ENCODE assay signal across 8 cellular contexts in genomic region chr15:33310481-33311311, GRCh38. TPM values are rescaled to one million over a fixed set of nuclear protein-coding genes. Genes with fewer than 3 reads are reported as not detected.
DNase-seq lines count a peak whose midpoint lies in the region; ATAC-seq, FAIRE-seq and TF ChIP-seq lines count a peak whose summit lies in the region.

Gene RYR3 (plus strand): TSS chr15:33310967. CDS start chr15:33311046, 79 bp downstream.

- no peaks in the 10 kb centered on the region for H3K79me2 ChIP-seq in astrocyte (ENCODE audit: insufficient read depth, low read length)

- H3K4me1 ChIP-seq in IMR-90 (ENCODE audit: control insufficient read depth, insufficient read depth, low read length) (no peaks in the 10 kb centered on the region), astrocyte (ENCODE audit: insufficient read depth, low read length) (no peaks in the 10 kb centered on the region)

- H3K9ac ChIP-seq in IMR-90 (ENCODE audit: low read depth, low read length) = no peak within 1 kb of the TSS
- H3K9ac ChIP-seq in astrocyte (ENCODE audit: low read length) = no peak within 1 kb of the TSS

- H2AK5ac ChIP-seq in IMR-90 (ENCODE audit: low read depth, low read length) = no peak within 1 kb of the TSS

- H3K4me3 ChIP-seq in IMR-90 (ENCODE audit: insufficient read depth, low read depth, low read length) = no peak within 1 kb of the TSS
- H3K4me3 ChIP-seq in astrocyte (ENCODE audit: insufficient read depth, low read depth, low read length) = peak within 1 kb of the TSS; percentile 37

- H3K27ac ChIP-seq in IMR-90 (ENCODE audit: insufficient read depth, low read length) (no peak within 1 kb of the TSS), astrocyte (ENCODE audit: low read depth, low read length) (no peak within 1 kb of the TSS)

- H3K4me3 Mint-ChIP-seq in astrocyte (ENCODE audit: unreplicated experiment) = peak within 1 kb of the TSS; percentile 86

- no peak for TF ChIP-seq POLR2A in IMR-90 (IDR thresholded peaks at IDR 0.05; ENCODE audit: low read depth, low read length)

- no peak within 1 kb of the TSS for H4K5ac ChIP-seq in IMR-90 (ENCODE audit: low read depth, low read length)

- H2BK15ac ChIP-seq in IMR-90 (ENCODE audit: low read depth, low read length) = no peak within 1 kb of the TSS

- H3K18ac ChIP-seq in IMR-90 (ENCODE audit: low read depth, low read length) = no peak within 1 kb of the TSS

- H4K20me1 ChIP-seq in IMR-90 (ENCODE audit: insufficient read depth, low read length) = no peaks in the 10 kb centered on the region
- H4K20me1 ChIP-seq in astrocyte (ENCODE audit: insufficient read depth, low read length) = no peaks in the 10 kb centered on the region

- H3K4me2 ChIP-seq in IMR-90 (ENCODE audit: low read depth, low read length) (no peak within 1 kb of the TSS), astrocyte (ENCODE audit: low read length) (peak within 1 kb of the TSS; percentile 81)

- no peak within 1 kb of the TSS for H3K23ac ChIP-seq in IMR-90 (ENCODE audit: low read depth, low read length)

- peaks cover 43% of the 10 kb centered on the region for H3K27me3 Mint-ChIP-seq in astrocyte (ENCODE audit: low read depth, unreplicated experiment)

- H4K8ac ChIP-seq in IMR-90 (ENCODE audit: low read depth in 2 of 2, low read length in 2 of 2) = no peak within 1 kb of the TSS

- TF ChIP-seq CTCF in IMR-90 (conservative IDR thresholded peaks at IDR 0.05; ENCODE audit: low read depth, low read length) = no peak
- TF ChIP-seq CTCF in astrocyte (IDR thresholded peaks at IDR 0.05; ENCODE audit: insufficient read depth, low read depth, low read length) = no peak

- H3K36me3 Mint-ChIP-seq in astrocyte (ENCODE audit: low read depth, unreplicated experiment) = no peaks in the 10 kb centered on the region

- H3K14ac ChIP-seq in IMR-90 (replicated peaks; ENCODE audit: low read depth, low read length) = no peak within 1 kb of the TSS

- peaks cover 6% of the 10 kb centered on the region for H3K4me1 Mint-ChIP-seq in astrocyte (ENCODE audit: low read depth, unreplicated experiment)

- no peaks in the 10 kb centered on the region for H3K9me1 ChIP-seq in IMR-90 (ENCODE audit: insufficient read depth, low read length)

- H3K56ac ChIP-seq in IMR-90 (ENCODE audit: extremely low read depth, insufficient read depth, low read length) = no peak within 1 kb of the TSS

- H3K79me1 ChIP-seq in IMR-90 (ENCODE audit: low read depth in 1 of 2, low read length in 2 of 2) = no peaks in the 10 kb centered on the region

- DNase-seq in IMR-90 (no peak), astrocyte (ENCODE audit: low read depth) (peak; percentile 45), islet precursor cell (peak; percentile 90), NCI-H226 (no peak), RCC 7860 (ENCODE audit: low spot score) (no peak)
- peak; percentile 4 for DNase-seq in stimulated activated naive CD8-positive, alpha-beta T cell treated with anti-CD3 and anti-CD28 coated beads, Interleukin-15, Interleukin-2, amounts not matched to agents 100 U/mL and 50 U/mL, for 24 hours

- 2% methylated on average over 45 of the region's 84 CpGs; no CpG with 5 or more reads in 1 of the 2 experiments for WGBS in IMR-90 (ENCODE audit: extremely low coverage in 2 of 2, insufficient read length in 1 of 2), 2 experiments

- POLR2A ChIA-PET in IMR-90 (lab: Charles Lee; ENCODE audit: unreplicated experiment) = no interaction called here

- H3K27ac Mint-ChIP-seq in astrocyte (ENCODE audit: unreplicated experiment) = peak within 1 kb of the TSS; percentile 14

- H3K4ac ChIP-seq in IMR-90 (ENCODE audit: low read depth, low read length) = no peak within 1 kb of the TSS

- in situ Hi-C loops in IMR-90 (cut with MboI; ENCODE audit: low sequenced_read_pairs) = no loop called here

- no peak within 1 kb of the TSS for H2BK5ac ChIP-seq in IMR-90 (ENCODE audit: low read depth, low read length, poor library complexity, severe bottlenecking)

- no peak within 1 kb of the TSS for H4K91ac ChIP-seq in IMR-90 (ENCODE audit: insufficient read depth, low read depth, low read length)

- TF ChIP-seq RAD21 in IMR-90 (IDR thresholded peaks at IDR 0.05; ENCODE audit: low read length) = no peak

- H2AK9ac ChIP-seq in IMR-90 (replicated peaks; ENCODE audit: low read depth, low read length, poor library complexity) = no peak within 1 kb of the TSS

- CTCF ChIA-PET in IMR-90 (lab: Yijun Ruan, JAX) = no interaction called here

- H3K9me3 Mint-ChIP-seq in astrocyte (ENCODE audit: unreplicated experiment) = no peaks in the 10 kb centered on the region

- peaks cover 35% of the 10 kb centered on the region for H3K27me3 ChIP-seq in IMR-90 (ENCODE audit: control insufficient read depth, insufficient read depth, low read length)
- peaks cover 48% of the 10 kb centered on the region for H3K27me3 ChIP-seq in astrocyte (ENCODE audit: insufficient read depth, low read length)

- H3K36me3 ChIP-seq in IMR-90 (ENCODE audit: control insufficient read depth, insufficient read depth, low read length) (no peaks in the 10 kb centered on the region), astrocyte (ENCODE audit: insufficient read depth, low read length) (no peaks in the 10 kb centered on the region)

- H2AFZ ChIP-seq in IMR-90 (replicated peaks; ENCODE audit: low read length, poor library complexity) = peak within 1 kb of the TSS; percentile 51
- peak within 1 kb of the TSS; percentile 77 for H2AFZ ChIP-seq in astrocyte (ENCODE audit: low read depth, low read length)

- H3K9me3 ChIP-seq in IMR-90 (ENCODE audit: control insufficient read depth, insufficient read depth, low read length) (no peaks in the 10 kb centered on the region), astrocyte (ENCODE audit: insufficient read depth, low read depth, low read length) (no peaks in the 10 kb centered on the region)

- no peak for FAIRE-seq in astrocyte (lab: Jason Lieb, UNC)
- FAIRE-seq in RCC 7860 (lab: Jason Lieb, UNC) = no peak

- no TSS peak for BruUV-seq in IMR-90 (replicated peaks; lab: Mats Ljungman, UMichigan)

- H2BK120ac ChIP-seq in IMR-90 (ENCODE audit: low read depth, low read length) = no peak within 1 kb of the TSS

- no peak within 1 kb of the TSS for H2BK20ac ChIP-seq in IMR-90 (ENCODE audit: low read depth, low read length)

- intact Hi-C loops in IMR-90 (cut with micrococcal nuclease) = no loop called here

- ATAC-seq in IMR-90 (ENCODE audit: low read depth) = no peak
- ATAC-seq in stimulated activated naive CD8-positive, alpha-beta T cell treated with anti-CD3 and anti-CD28 coated beads, Interleukin-15, Interleukin-2, amounts not matched to agents 100 U/mL and 50 U/mL, for 24 hours = peak; percentile 40
- no peak for ATAC-seq in GM21360 (IDR thresholded peaks at IDR 0.05; ENCODE audit: unreplicated experiment)
- ATAC-seq in HG02571 (IDR thresholded peaks at IDR 0.05; ENCODE audit: unreplicated experiment) = no peak

- dilution Hi-C loops in IMR-90 (cut with HindIII; ENCODE audit: low sequenced_read_pairs, unreplicated experiment) = no loop called here

TF ChIP-seq in IMR-90, 13 proteins besides CTCF, POLR2A, EP300 and RAD21:
- TF ChIP-seq FOS (IDR thresholded peaks at IDR 0.05; ENCODE audit: low read depth, low read length) (no peak), MAZ (IDR thresholded peaks at IDR 0.05; ENCODE audit: borderline replicate concordance, low read depth, low read length) (no peak), BHLHE40 (IDR thresholded peaks at IDR 0.05; ENCODE audit: low read depth, low read length) (no peak), ELK1 (IDR thresholded peaks at IDR 0.05; ENCODE audit: borderline replicate concordance, low read depth, low read length) (no peak)
TF ChIP-seq in IMR-90: peak in this region for 0.

RNA-seq across cellular contexts. Expression of gene RYR3, which starts in this region (rescaled TPM):
- 0.18 TPM in 1 of 2 replicates, not detected in the other for total RNA-seq in IMR-90 (2012; rRNA removed)
- not detected in 2 replicates for polyA plus RNA-seq in IMR-90 (2012; rRNA removed)
- polyA plus RNA-seq in IMR-90 (2012; cell fraction: cytosol; rRNA removed) = not detected in 2 replicates
- polyA plus RNA-seq in IMR-90 (2012; cell fraction: nucleus; rRNA removed; ENCODE audit: low replicate concordance) = under 0.01 TPM in 1 of 2 replicates, not detected in the other
- 0.91 and 1.5 TPM in 2 replicates for total RNA-seq in astrocyte

Comparison
In these comparisons a context has a peak if more than half of its experiments do, and no peak if none do; other contexts are left out.
1. DNase-seq: peak in astrocyte (single experiment), islet precursor cell (single experiment) and stimulated activated naive CD8-positive, alpha-beta T cell treated with anti-CD3 and anti-CD28 coated beads, Interleukin-15, Interleukin-2, amounts not matched to agents 100 U/mL and 50 U/mL, for 24 hours (single experiment); none in IMR-90 (single experiment), NCI-H226 (single experiment) and RCC 7860 (single experiment).